8 cellular contexts compared by ENCODE assay signal in the genomic region with DNA sequence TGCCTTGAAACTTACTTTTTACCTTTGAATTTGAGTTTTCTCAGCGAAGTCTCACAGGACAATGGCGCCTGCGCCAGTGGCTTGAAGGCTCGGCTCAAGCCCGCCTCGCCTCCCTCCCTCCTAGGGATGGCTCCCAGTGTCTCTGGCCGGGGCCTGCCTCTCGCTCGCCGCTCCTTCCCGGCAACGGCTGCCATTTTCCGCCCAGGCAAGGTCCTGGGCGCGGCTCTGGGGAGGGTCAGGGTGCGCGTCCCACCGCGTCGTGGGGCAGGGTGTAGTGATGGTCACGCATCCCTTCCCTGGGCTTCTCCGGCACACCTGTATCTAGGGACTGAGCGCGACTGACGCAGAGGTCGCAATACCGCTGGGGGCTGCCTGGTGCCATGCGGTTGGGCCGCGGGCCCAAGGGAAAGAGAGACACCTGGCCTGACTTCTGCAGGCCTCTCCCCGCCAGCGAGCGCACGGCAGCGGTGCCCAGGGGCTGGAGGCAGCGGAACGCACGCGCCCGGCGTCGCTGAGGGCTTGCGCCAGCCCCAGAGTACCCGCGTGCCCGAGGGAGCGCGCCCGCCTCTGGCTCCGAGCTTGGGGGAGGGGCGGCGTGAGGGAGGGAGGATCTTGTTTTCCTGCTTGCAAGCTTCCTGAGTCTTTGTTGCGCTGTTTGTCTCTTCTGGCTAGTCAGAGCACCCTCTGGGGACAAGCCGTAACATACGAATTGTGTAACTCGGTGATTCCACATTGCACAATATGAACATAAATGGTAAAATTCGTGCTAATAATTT. TPM values are rescaled to one million over a fixed set of nuclear protein-coding genes. Genes with fewer than 3 reads are reported as not detected.
DNase-seq lines count a peak whose midpoint lies in the region; ATAC-seq, FAIRE-seq and TF ChIP-seq lines count a peak whose summit lies in the region.

No MANE protein-coding gene starts in this region.

- H3K9me3 ChIP-seq in colonic mucosa (no peaks in the 10 kb centered on the region), small intestine (ENCODE audit: control insufficient read depth, low read depth) (no peaks in the 10 kb centered on the region)

- peak overlapping the region; percentile 66 to 73 for H3K9ac ChIP-seq in colonic mucosa (ENCODE audit: low read depth in 2 of 2, low read length in 2 of 2)

- no peak for TF ChIP-seq CTCF in colonic mucosa (IDR thresholded peaks at IDR 0.05)

- ATAC-seq in GM21717 (IDR thresholded peaks at IDR 0.05; ENCODE audit: unreplicated experiment) (no peak), HG03175 (IDR thresholded peaks at IDR 0.05; ENCODE audit: unreplicated experiment) (no peak)

- H3K4me1 ChIP-seq in colonic mucosa (no peaks in the 10 kb centered on the region), small intestine (ENCODE audit: control insufficient read depth in 2 of 2, insufficient read depth in 1 of 2, low read depth in 1 of 2, low read length in 1 of 2) (peaks cover 0 to 2% of the 10 kb centered on the region in 2 donors)

- H3K27me3 ChIP-seq in colonic mucosa: no peaks in the 10 kb centered on the region
- H3K27me3 ChIP-seq in small intestine (ENCODE audit: control insufficient read depth in 2 of 2, insufficient read depth in 2 of 2, low read length in 2 of 2): no peaks in the 10 kb centered on the region

- H3K27ac ChIP-seq in colonic mucosa: peak overlapping the region; percentile 86
- peak overlapping the region; percentile 33 to 96 for H3K27ac ChIP-seq in small intestine (ENCODE audit: low read depth in 1 of 2, low read length in 1 of 2)

- DNase-seq in EL: peak; percentile 80
- peak; percentile 83 for DNase-seq in NCI-H1417 treated with DMSO at 0.1 percent for 48 hours (lab: John Stamatoyannopoulos, UW)
- peak; percentile 58 to 75 for DNase-seq in activated CD4-positive, alpha-beta T cell treated with anti-CD3 and anti-CD28 coated beads for 4 hours
- DNase-seq in colonic mucosa: peak; percentile 93
- DNase-seq in islet precursor cell: peak; percentile 96
- peak; percentile 86 for DNase-seq in small intestine

- H3K36me3 ChIP-seq in colonic mucosa (no peaks in the 10 kb centered on the region), small intestine (ENCODE audit: control insufficient read depth in 2 of 2, insufficient read depth in 2 of 2, low read length in 2 of 2) (no peaks in the 10 kb centered on the region)

- H3K4me3 ChIP-seq in colonic mucosa (peak overlapping the region; percentile 64), small intestine (ENCODE audit: low read depth in 1 of 2, low read length in 2 of 2) (peak overlapping the region; percentile 32 to 51)

- intact Hi-C loops in colonic mucosa (cut with DNase I): loop anchor here (5.0 kb wide), 1 partner anchor 120 kb away; no protein-coding TSS in a partner anchor

- no peak for FAIRE-seq in small intestine (lab: Jason Lieb, UNC)

- 3 to 8% (median 6%) methylated on average over 55 to 57 of the region's 57 CpGs for WGBS in small intestine, 3 donors

RNA-seq across cellular contexts. Expression of a gene that starts 20.7 kb away (rescaled TPM):
- total RNA-seq in colonic mucosa: 10 to 100 TPM; 34.4 to 52.4 TPM
- 10 to 100 TPM; 11.3 to 14.9 (median 12.3) TPM for polyA plus RNA-seq in small intestine

RNA-seq across cellular contexts. Expression of a gene that starts 27.3 kb away (rescaled TPM):
- total RNA-seq in colonic mucosa: 10 to 100 TPM; 18.9 to 55.8 TPM
- 10 to 100 TPM in 1 of 3 donors, 1 to 10 TPM in 2; 5.8 to 43.7 (median 7.8) TPM for polyA plus RNA-seq in small intestine

RNA-seq across cellular contexts. Expression of a gene that starts 51.7 kb away (rescaled TPM):
- total RNA-seq in colonic mucosa: 100 to 1,000 TPM; 111 to 126 TPM
- polyA plus RNA-seq in small intestine: 100 to 1,000 TPM; 127 to 288 (median 183) TPM
